In genomic region chr2:122423934-122424333, GRCh38 we compare ENCODE assay signal across 16 cellular contexts.
A peak's percentile ranks its signal among the peaks of the same experiment; 100 is the strongest.
DNase-seq lines count a peak whose midpoint lies in the region; ATAC-seq, FAIRE-seq and TF ChIP-seq lines count a peak whose summit lies in the region.
"Had no signal": no experiment of that assay in that cellular context is flagged by ENCODE, and none has a peak within 500 bp of the region (broad histone marks: within the 10 kb centered on the region; RNA-seq: fewer than 3 reads in every experiment).

No MANE protein-coding gene starts in this region.

- H3K4ac ChIP-seq in H1 (replicated peaks; ENCODE audit: insufficient read length, low read depth, low read length): no peak overlapping the region

- CTCF ChIA-PET in H1 (lab: Charles Lee; ENCODE audit: partially characterized antibody): interaction anchor here (1.1 to 1.8 kb wide), 2 partner anchors 24 to 321 kb away, joined by 3 read pairs; no protein-coding TSS in a partner anchor

- no peaks in the 10 kb centered on the region for H3K27me3 Mint-ChIP-seq in activated CD4-positive, alpha-beta T cell treated with anti-CD3 and anti-CD28 coated beads, Interleukin-2, amount 10 ng/mL, durations not matched to agents 24 days and 14 days

- DNase-seq in DMS53 (lab: John Stamatoyannopoulos, UW) (peak; percentile 6), DMS53 treated with DMSO at 0.1 percent for 48 hours (lab: John Stamatoyannopoulos, UW; ENCODE audit: unreplicated experiment) (no peak), NCI-H460 (ENCODE audit: extremely low read depth, low read depth) (peak; percentile 20), H1 (ENCODE audit: low read depth in 1 of 2, low spot score in 2 of 2) (no peak), transverse colon (peak; percentile 25), dedifferentiated amniotic fluid mesenchymal stem cell (ENCODE audit: extremely low spot score) (no peak)
- no peak for DNase-seq in activated CD4-positive, alpha-beta T cell treated with anti-CD3 and anti-CD28 coated beads, Interleukin-2, amount 10 ng/mL, durations not matched to agents 24 days and 14 days
- DNase-seq: CD8-positive, alpha-beta T cell; COR-L47; DMS153; GF-D8 had no signal

- H2BK120ac ChIP-seq in H1 (replicated peaks; ENCODE audit: low read depth, low read length): no peak overlapping the region

- no peak overlapping the region for H3K18ac ChIP-seq in H1 (ENCODE audit: extremely low read depth, low read length)

- no peak overlapping the region for H3K56ac ChIP-seq in H1 (replicated peaks; ENCODE audit: insufficient read length, low read depth, low read length)

- no peak overlapping the region for H3K4me2 ChIP-seq in H1 (ENCODE audit: insufficient read depth in 1 of 2, low read depth in 2 of 2, low read length in 2 of 2)

- H3K4me3 ChIP-seq in H1 (ENCODE audit: extremely low read depth in 1 of 4, insufficient read depth in 2 of 4, low read depth in 3 of 4, low read length in 4 of 4) (no peak overlapping the region), transverse colon (no peak overlapping the region)

- intact Hi-C loops in transverse colon (cut with DNase I; ENCODE audit: low total_unique reads): no loop called here
- intact Hi-C loops in activated CD4-positive, alpha-beta T cell treated with anti-CD3 and anti-CD28 coated beads, Interleukin-2, amount 10 ng/mL, durations not matched to agents 24 days and 14 days (cut with micrococcal nuclease): no loop called here

- ATAC-seq in GM19452 (IDR thresholded peaks at IDR 0.05; ENCODE audit: unreplicated experiment): no peak
- ATAC-seq: CD8-positive, alpha-beta T cell had no signal

- H4K91ac ChIP-seq in H1 (replicated peaks; ENCODE audit: insufficient read length, low read length): no peak overlapping the region

- H3K4me1 ChIP-seq in H1 (replicated peaks in 1 of 4; ENCODE audit: control insufficient read depth in 3 of 4, insufficient read depth in 4 of 4, low read length in 3 of 4) (no peaks in the 10 kb centered on the region), transverse colon (no peaks in the 10 kb centered on the region)

- H2AK5ac ChIP-seq in H1 (ENCODE audit: low read depth, low read length): no peak overlapping the region

- 63% methylated on average over 4 of the region's 4 CpGs; no CpG with 5 or more reads in 1 of the 2 experiments for WGBS in H1 (ENCODE audit: extremely low coverage in 1 of 2, insufficient coverage in 1 of 2, insufficient read length in 1 of 2, insufficient replicate concordance in 2 of 2, low coverage in 1 of 2, low lambda C conversion rate in 2 of 2, missing lambda C conversion rate in 1 of 2), 2 experiments
- WGBS in transverse colon (ENCODE audit: low coverage in 1 of 2), 2 donors: 45 to 59% methylated on average over 4 of the region's 4 CpGs

- H3K9ac ChIP-seq in H1 (replicated peaks in 1 of 4; ENCODE audit: extremely low read depth in 1 of 4, low read depth in 3 of 4, low read length in 3 of 4): no peak overlapping the region

- H2AFZ ChIP-seq in H1 (ENCODE audit: low read length): no peak overlapping the region

- H3K23me2 ChIP-seq in H1 (ENCODE audit: low read depth, low read length): no peaks in the 10 kb centered on the region

- no peak overlapping the region for H2BK5ac ChIP-seq in H1 (ENCODE audit: low read depth, low read length)

- no peak overlapping the region for H4K5ac ChIP-seq in H1 (ENCODE audit: insufficient read length, low read depth, low read length)

- no peaks in the 10 kb centered on the region for H3K9me3 Mint-ChIP-seq in activated CD4-positive, alpha-beta T cell treated with anti-CD3 and anti-CD28 coated beads, Interleukin-2, amount 10 ng/mL, durations not matched to agents 24 days and 14 days
- H3K9me3 Mint-ChIP-seq: CD8-positive, alpha-beta T cell had no signal

- no peak overlapping the region for H2BK12ac ChIP-seq in H1 (ENCODE audit: low read depth, low read length)

- no peaks in the 10 kb centered on the region for H3K27me3 ChIP-seq in H1 (replicated peaks in 1 of 4; ENCODE audit: control insufficient read depth in 3 of 4, extremely low read depth in 1 of 4, insufficient read depth in 3 of 4, low read length in 3 of 4)
- H3K27me3 ChIP-seq in transverse colon: no peaks in the 10 kb centered on the region

- no peaks in the 10 kb centered on the region for H3K9me3 ChIP-seq in H1 (ENCODE audit: insufficient read depth in 2 of 2, low read depth in 1 of 2, low read length in 1 of 2)
- H3K9me3 ChIP-seq in transverse colon: no peaks in the 10 kb centered on the region

- H3K79me2 ChIP-seq in H1 (ENCODE audit: control insufficient read depth in 1 of 2, insufficient read depth in 2 of 2, low read length in 2 of 2): no peaks in the 10 kb centered on the region

- no peaks in the 10 kb centered on the region for H3K36me3 Mint-ChIP-seq in activated CD4-positive, alpha-beta T cell treated with anti-CD3 and anti-CD28 coated beads, Interleukin-2, amount 10 ng/mL, durations not matched to agents 24 days and 14 days (ENCODE audit: low read depth)
- H3K36me3 Mint-ChIP-seq: CD14-positive monocyte; CD8-positive, alpha-beta T cell had no signal

- no peak overlapping the region for H3K27ac Mint-ChIP-seq in activated CD4-positive, alpha-beta T cell treated with anti-CD3 and anti-CD28 coated beads, Interleukin-2, amount 10 ng/mL, durations not matched to agents 24 days and 14 days
- H3K27ac Mint-ChIP-seq: CD14-positive monocyte; CD8-positive, alpha-beta T cell had no signal

- H3K36me3 ChIP-seq in H1 (ENCODE audit: control insufficient read depth in 2 of 4, insufficient read depth in 4 of 4, low read length in 3 of 4): no peaks in the 10 kb centered on the region
- no peaks in the 10 kb centered on the region for H3K36me3 ChIP-seq in transverse colon

- no peak for FAIRE-seq in H1 (lab: Jason Lieb, UNC)
- FAIRE-seq: D721Med, H54 had no signal

- H3K23ac ChIP-seq in H1 (ENCODE audit: insufficient read length): no peak overlapping the region

- no peaks in the 10 kb centered on the region for H3K4me1 Mint-ChIP-seq in activated CD4-positive, alpha-beta T cell treated with anti-CD3 and anti-CD28 coated beads, Interleukin-2, amount 10 ng/mL, durations not matched to agents 24 days and 14 days
- H3K4me1 Mint-ChIP-seq: CD14-positive monocyte had no signal

- no peak overlapping the region for H2BK20ac ChIP-seq in H1 (ENCODE audit: low read length)

- TF ChIP-seq EP300 in H1 (IDR thresholded peaks at IDR 0.05; ENCODE audit: borderline replicate concordance in 1 of 2, low read depth in 2 of 2, low read length in 2 of 2): no peak
- TF ChIP-seq EP300 in transverse colon (IDR thresholded peaks at IDR 0.05; ENCODE audit: low read depth): no peak

- no peaks in the 10 kb centered on the region for H3K79me1 ChIP-seq in H1 (ENCODE audit: low read depth, low read length)

- no peaks in the 10 kb centered on the region for H4K20me1 ChIP-seq in H1 (replicated peaks in 1 of 2; ENCODE audit: control insufficient read depth in 1 of 2, insufficient read depth in 2 of 2, low read length in 2 of 2)

- no peak overlapping the region for H3K4me3 Mint-ChIP-seq in activated CD4-positive, alpha-beta T cell treated with anti-CD3 and anti-CD28 coated beads, Interleukin-2, amount 10 ng/mL, durations not matched to agents 24 days and 14 days
- H3K4me3 Mint-ChIP-seq: CD14-positive monocyte; CD8-positive, alpha-beta T cell had no signal

- peak; percentile 17 to 42; a peak in 3 of 4 replicates for TF ChIP-seq RAD21 in H1 (IDR thresholded peaks at IDR 0.05 in 1 of 2, conservative IDR thresholded peaks at IDR 0.05 in 1 of 2; ENCODE audit: low read depth in 2 of 2, low read length in 2 of 2)

- no peak overlapping the region for H2BK15ac ChIP-seq in H1 (ENCODE audit: low read length)

- H4K8ac ChIP-seq in H1 (ENCODE audit: extremely low read depth, insufficient read depth, low read length): no peak overlapping the region

- POLR2A ChIA-PET in H1 (lab: Charles Lee; ENCODE audit: partially characterized antibody): no interaction called here

- no peak overlapping the region for H3K14ac ChIP-seq in H1 (ENCODE audit: insufficient read length)

- H3K27ac ChIP-seq in H1 (ENCODE audit: low read depth, low read length) (no peak overlapping the region), transverse colon (no peak overlapping the region)
- H3K27ac ChIP-seq: 22Rv1 had no signal

- TF ChIP-seq POLR2A in H1 (IDR thresholded peaks at IDR 0.05; ENCODE audit: control extremely low read depth in 1 of 2, low read depth in 2 of 2, low read length in 2 of 2) (no peak), transverse colon (IDR thresholded peaks at IDR 0.05) (no peak)

- in situ Hi-C loops in transverse colon (cut with MboI; ENCODE audit: low pct_ligation_motif_present in 1 of 4, low pct_unique_long_range_greater_than_20kb in 1 of 4, low sequenced_read_pairs in 3 of 4): no loop called here

- peak in 1 of 3 experiments; percentile 8; a peak in 1 of 4 replicates for TF ChIP-seq CTCF in H1 (IDR thresholded peaks at IDR 0.05; ENCODE audit: control extremely low read depth in 1 of 3, insufficient read depth in 1 of 3, low read depth in 1 of 3, low read length in 3 of 3)
- TF ChIP-seq CTCF in transverse colon (IDR thresholded peaks at IDR 0.05): peak in 2 of 5 experiments; percentile 8 to 18

TF ChIP-seq in H1, 55 proteins besides CTCF, POLR2A, EP300 and RAD21:
- no peak for TF ChIP-seq RFX5 (IDR thresholded peaks at IDR 0.05; ENCODE audit: borderline replicate concordance, low read depth, low read length)
- no peak for TF ChIP-seq PHF8 (conservative IDR thresholded peaks at IDR 0.05; ENCODE audit: low read depth, low read length)
- TF ChIP-seq FOSL1 (IDR thresholded peaks at IDR 0.05; ENCODE audit: insufficient read depth, low read depth, low read length): no peak

Comparison
In these comparisons a context has a peak if more than half of its experiments do, and no peak if none do; other contexts are left out.
1. DNase-seq: peak in DMS53 (single experiment), NCI-H460 (single experiment) and transverse colon (single experiment); none in DMS53 treated with DMSO at 0.1 percent for 48 hours (single experiment), H1 (0 of 2), activated CD4-positive, alpha-beta T cell treated with anti-CD3 and anti-CD28 coated beads, Interleukin-2, amount 10 ng/mL, durations not matched to agents 24 days and 14 days (single experiment) and dedifferentiated amniotic fluid mesenchymal stem cell (single experiment).